ENCODE assay signal across 9 cellular contexts in the genomic region with DNA sequence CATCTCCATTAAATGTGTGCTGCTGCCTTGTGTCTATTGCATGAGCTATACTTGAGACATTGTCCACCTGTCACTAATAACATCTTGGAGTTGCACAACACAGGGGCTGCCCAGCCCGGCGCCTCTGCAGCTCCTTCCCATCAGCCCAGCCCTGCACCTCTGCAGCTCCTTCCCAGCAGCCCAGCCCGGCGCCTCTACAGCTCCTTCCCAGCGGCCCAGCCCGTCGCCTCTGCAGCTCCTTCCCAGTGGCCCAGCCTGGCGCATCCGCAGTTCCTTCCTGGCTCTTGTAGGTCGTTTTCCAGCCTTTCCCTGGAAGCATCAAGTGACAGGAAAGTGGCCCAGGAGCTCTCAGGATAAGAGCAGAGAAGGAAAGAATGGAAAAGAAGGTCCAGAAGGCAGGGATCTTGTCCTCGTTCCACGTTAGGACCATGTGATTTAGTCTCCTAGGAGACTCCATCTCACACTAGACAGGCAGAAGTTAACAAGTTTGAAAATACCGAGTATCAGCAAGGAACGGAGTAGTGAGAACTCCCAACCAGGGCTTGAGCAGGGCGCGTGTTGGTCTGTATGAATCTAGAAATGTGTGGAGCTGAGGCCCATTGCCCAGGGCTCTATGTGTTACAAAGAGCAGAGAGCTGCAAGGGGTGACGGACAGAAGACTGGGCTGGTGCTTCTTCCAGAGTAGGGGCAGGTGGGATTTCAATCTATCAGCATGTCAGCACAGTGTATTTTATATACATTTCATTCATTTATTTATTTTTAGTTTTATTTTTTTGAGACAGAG.
"Had no signal": no experiment of that assay in that cellular context is flagged by ENCODE, and none has a peak within 500 bp of the region (broad histone marks: within the 10 kb centered on the region; RNA-seq: fewer than 3 reads in every experiment).

No MANE protein-coding gene starts in this region.

- H3K9me3 ChIP-seq: HAP-1 had no signal

- H3K4me3 ChIP-seq: HAP-1 had no signal

- H3K36me3 ChIP-seq: HAP-1 had no signal

- H3K27ac Mint-ChIP-seq: HFFc6, IgD-negative memory B cell had no signal

- FAIRE-seq: HepG2 had no signal

- H3K36me3 Mint-ChIP-seq: IgD-negative memory B cell had no signal

- DNase-seq: GOT3, H7, HFFc6, KBM-7 had no signal

- H3K4me1 ChIP-seq: HAP-1 had no signal

- H3K27ac ChIP-seq: HL-60 had no signal

- H3K4me3 Mint-ChIP-seq: HFFc6, IgD-negative memory B cell had no signal

- ATAC-seq: HCT116, HepG2 had no signal
